Comparison of ENCODE assay signal across 22 cellular contexts in genomic region chr1:203410117-203410900, GRCh38. TPM values are rescaled to one million over a fixed set of nuclear protein-coding genes. Genes with fewer than 3 reads are reported as not detected.
A peak's percentile ranks its signal among the peaks of the same experiment; 100 is the strongest.
DNase-seq lines count a peak whose midpoint lies in the region; ATAC-seq, FAIRE-seq and TF ChIP-seq lines count a peak whose summit lies in the region.
"Had no signal": no experiment of that assay in that cellular context is flagged by ENCODE, and none has a peak within 500 bp of the region (broad histone marks: within the 10 kb centered on the region; RNA-seq: fewer than 3 reads in every experiment).

No MANE protein-coding gene starts in this region.

- no peak for TF ChIP-seq POLR2A in GM12892 (IDR thresholded peaks at IDR 0.05; ENCODE audit: low read depth, low read length)

- no peak for FAIRE-seq in GM12892 (lab: Jason Lieb, UNC)
- FAIRE-seq: kidney had no signal

- intact Hi-C loops in ascending aorta (cut with DNase I), result no loop called here

- H3K27ac ChIP-seq in BLaER1 (no peak overlapping the region), ascending aorta (peak overlapping the region; percentile 92 to 97)

- DNase-seq in LNCaP clone FGC (ENCODE audit: low read depth) (peak; percentile 22), ascending aorta (ENCODE audit: low spot score in 2 of 2) (peak in 1 of 2 donors; percentile 69), pons (ENCODE audit: low spot score) (peak; percentile 34), midbrain (lab: John Stamatoyannopoulos, UW) (no peak), NCI-H2196 treated with DMSO at 0.1 percent for 48 hours (lab: John Stamatoyannopoulos, UW; ENCODE audit: unreplicated experiment) (no peak), GM12892 (ENCODE audit: insufficient read length) (no peak)
- DNase-seq: adrenal gland; Calu3; effector memory CD8-positive, alpha-beta T cell; GDM1; kidney; NCI-H1048; NCI-H2081 treated with DMSO at 0.1 percent for 48 hours; NCI-H526 treated with DMSO at 0.1 percent for 48 hours; stimulated activated CD4-positive, alpha-beta T cell treated with anti-CD3 and anti-CD28 coated beads, Interleukin-15, amount 100 ng/mL, for 24 hours; T-helper 17 cell had no signal

- TF ChIP-seq CTCF in LNCaP clone FGC (IDR thresholded peaks at IDR 0.05; ENCODE audit: control insufficient read depth, extremely low read depth, insufficient read depth), result no peak
- TF ChIP-seq CTCF in ascending aorta (IDR thresholded peaks at IDR 0.05), result no peak

- peaks cover 10% of the 10 kb centered on the region for H3K9me3 Mint-ChIP-seq in activated T-helper 17 cell treated with anti-CD3 and anti-CD28 coated beads, Interleukin-2, amount 50 U/mL, for 72 hours
- H3K9me3 Mint-ChIP-seq: activated T-helper 2 cell treated with anti-CD3 and anti-CD28 coated beads, Interferon-gamma antibody, Interleukin-2, Interleukin-4, amounts not matched to agents 10 μg/mL and 5 μg/mL and 100 μg/mL, durations not matched to agents 14 hours and 24 hours and 36 hours had no signal

- H3K9ac ChIP-seq in BLaER1, result no peak overlapping the region

- no peaks in the 10 kb centered on the region for H3K36me3 Mint-ChIP-seq in activated T-helper 17 cell treated with anti-CD3 and anti-CD28 coated beads, Interleukin-2, amount 50 U/mL, for 72 hours (ENCODE audit: low read depth)

- no peaks in the 10 kb centered on the region for H3K4me1 Mint-ChIP-seq in activated T-helper 17 cell treated with anti-CD3 and anti-CD28 coated beads, Interleukin-2, amount 50 U/mL, for 72 hours

- no peak for ATAC-seq in activated T-helper 17 cell treated with anti-CD3 and anti-CD28 coated beads, Interleukin-2, amount 50 U/mL, for 72 hours (replicated peaks)
- ATAC-seq: effector memory CD8-positive, alpha-beta T cell; T-helper 17 cell had no signal

- peaks cover 48% of the 10 kb centered on the region for H3K27me3 Mint-ChIP-seq in activated T-helper 17 cell treated with anti-CD3 and anti-CD28 coated beads, Interleukin-2, amount 50 U/mL, for 72 hours

- H3K4me1 ChIP-seq in BLaER1, result peaks cover 8% of the 10 kb centered on the region; the same call in 1 of the 2 replicates
- H3K4me1 ChIP-seq in ascending aorta, result peaks cover 37 to 53% of the 10 kb centered on the region in 2 donors

- H4K20me1 ChIP-seq in BLaER1, result no peaks in the 10 kb centered on the region

- H3K36me3 ChIP-seq in BLaER1 (no peaks in the 10 kb centered on the region), ascending aorta (no peaks in the 10 kb centered on the region)
- H3K36me3 ChIP-seq: adrenal gland had no signal

- peak overlapping the region; percentile 49 for H3K4me2 ChIP-seq in BLaER1

- H3K9me3 ChIP-seq in BLaER1 (peaks cover 15% of the 10 kb centered on the region), ascending aorta (no peaks in the 10 kb centered on the region)
- H3K9me3 ChIP-seq: adrenal gland had no signal

- no peak overlapping the region for H3K4me3 Mint-ChIP-seq in activated T-helper 17 cell treated with anti-CD3 and anti-CD28 coated beads, Interleukin-2, amount 50 U/mL, for 72 hours
- H3K4me3 Mint-ChIP-seq: effector memory CD8-positive, alpha-beta T cell; stimulated activated naive CD8-positive, alpha-beta T cell treated with anti-CD3 and anti-CD28 coated beads, Interleukin-15, Interleukin-2, amounts not matched to agents 100 ng/mL and 50 ng/mL, for 24 hours; T-helper 17 cell had no signal

- H3K4me3 ChIP-seq in BLaER1 (no peak overlapping the region), LNCaP clone FGC (ENCODE audit: low read depth, low read length) (no peak overlapping the region), ascending aorta (no peak overlapping the region)
- H3K4me3 ChIP-seq: adrenal gland had no signal

- H3K27me3 ChIP-seq in BLaER1 (no peaks in the 10 kb centered on the region), ascending aorta (no peaks in the 10 kb centered on the region)
- H3K27me3 ChIP-seq: adrenal gland had no signal

- no peak overlapping the region for H3K27ac Mint-ChIP-seq in activated T-helper 17 cell treated with anti-CD3 and anti-CD28 coated beads, Interleukin-2, amount 50 U/mL, for 72 hours
- H3K27ac Mint-ChIP-seq: activated T-helper 2 cell treated with anti-CD3 and anti-CD28 coated beads, Interferon-gamma antibody, Interleukin-2, Interleukin-4, amounts not matched to agents 10 μg/mL and 5 μg/mL and 100 μg/mL, durations not matched to agents 14 hours and 24 hours and 36 hours; effector memory CD8-positive, alpha-beta T cell; stimulated activated naive CD8-positive, alpha-beta T cell treated with anti-CD3 and anti-CD28 coated beads, Interleukin-15, Interleukin-2, amounts not matched to agents 100 ng/mL and 50 ng/mL, for 24 hours; T-helper 17 cell had no signal

RNA-seq across cellular contexts. Expression of gene FMOD, which starts 59.4 kb away (rescaled TPM):
- total RNA-seq in ascending aorta, result 92.3 TPM
- total RNA-seq in activated T-helper 17 cell treated with anti-CD3 and anti-CD28 coated beads, Interleukin-2, amount 50 U/mL, for 72 hours, result under 1 TPM in 1 of 2 donors, not detected in 1; 0.26 TPM
- polyA plus RNA-seq in GM12892 (2012; ENCODE audit: missing spikeins), result 0.13 TPM
- total RNA-seq: Calu3, RPMI7951, T-helper 17 cell had no signal
- polyA plus RNA-seq: neural cell had no signal

Comparison
In these comparisons a context has a peak if more than half of its experiments do, and no peak if none do; other contexts are left out.
1. DNase-seq: peak in LNCaP clone FGC (single experiment) and pons (single experiment); none in midbrain (single experiment), NCI-H2196 treated with DMSO at 0.1 percent for 48 hours (single experiment) and GM12892 (single experiment).
2. RNA of gene FMOD, which starts 59.4 kb away (total RNA-seq): 92.3 TPM in ascending aorta (single experiment); 0.26 TPM in activated T-helper 17 cell treated with anti-CD3 and anti-CD28 coated beads, Interleukin-2, amount 50 U/mL, for 72 hours; every median in the first group is over 10 times any median in the second.